In genomic region chr1:156911587-156912298, GRCh38 we compare ENCODE assay signal across 1 cellular context.
TF ChIP-seq lines count a peak whose summit lies in the region.

No MANE protein-coding gene starts in this region.

TF ChIP-seq in SK-N-SH treated with all-trans-retinoic acid at 6 μM for 48 hours, 23 proteins besides CTCF, POLR2A, EP300 and RAD21 (continued from another document):
- TF ChIP-seq CREB5 (CRISPR knock-in tag; IDR thresholded peaks at IDR 0.05; ENCODE audit: low read depth) = no peak
- TF ChIP-seq CSDC2 (CRISPR knock-in tag; IDR thresholded peaks at IDR 0.05) = no peak
- no peak for TF ChIP-seq ISL1 (CRISPR knock-in tag; IDR thresholded peaks at IDR 0.05)
- TF ChIP-seq RARB (CRISPR knock-in tag; IDR thresholded peaks at IDR 0.05) = no peak
- TF ChIP-seq CSRNP3 (CRISPR knock-in tag; IDR thresholded peaks at IDR 0.05) = no peak
- no peak for TF ChIP-seq ZFP3 (CRISPR knock-in tag; IDR thresholded peaks at IDR 0.05)
- no peak for TF ChIP-seq ZFP30 (CRISPR knock-in tag; IDR thresholded peaks at IDR 0.05)
